8 cellular contexts compared by ENCODE assay signal in the genomic region with DNA sequence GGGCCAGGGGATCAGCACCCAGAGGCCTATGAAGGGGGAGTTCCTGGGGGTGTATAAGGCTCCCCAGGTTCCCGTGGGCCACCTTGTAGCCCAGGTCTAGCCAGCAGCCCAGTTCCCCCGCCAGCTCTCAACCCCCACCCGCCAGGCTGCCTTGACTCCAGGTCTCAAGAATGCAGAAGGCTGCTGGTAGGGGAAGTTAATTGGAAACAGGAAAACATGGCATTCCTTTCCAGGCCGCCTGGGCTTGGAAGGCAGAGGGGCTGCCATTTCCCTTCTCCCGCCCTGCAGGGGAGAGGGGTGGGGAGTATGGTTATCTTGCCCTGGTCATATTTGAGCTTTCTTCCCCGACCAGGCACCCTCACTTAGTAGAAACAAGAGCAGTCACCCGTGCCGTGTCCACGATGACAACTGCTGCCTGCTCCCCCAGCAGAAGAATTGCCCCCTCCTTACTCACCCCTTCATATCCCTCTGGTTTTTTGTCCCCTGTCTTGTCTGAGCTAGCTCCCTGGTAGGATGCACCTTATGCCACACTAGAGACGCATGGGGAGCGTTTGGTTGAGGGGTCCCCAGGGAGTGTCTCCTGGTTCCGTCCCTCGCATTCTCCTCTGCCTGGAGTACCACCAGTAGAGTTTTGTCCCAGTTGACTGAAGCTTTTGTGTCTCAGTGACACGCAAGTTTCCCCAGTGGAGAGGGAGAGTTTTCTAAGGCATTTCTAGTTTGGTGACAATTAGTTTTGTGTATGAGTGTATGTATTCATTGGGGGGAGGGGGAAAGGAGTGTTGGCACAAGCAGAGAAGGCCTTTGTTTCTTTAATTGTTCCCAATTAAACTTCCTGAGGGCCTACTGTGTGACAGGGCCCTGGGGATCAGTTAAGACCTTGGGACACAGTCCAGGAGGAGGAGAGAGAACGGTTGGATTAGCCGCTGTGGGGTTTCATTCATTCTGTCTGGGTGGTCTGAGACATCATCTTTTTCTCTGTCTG. TPM values are rescaled to one million over a fixed set of nuclear protein-coding genes. Genes with fewer than 3 reads are reported as not detected.
A peak's percentile ranks its signal among the peaks of the same experiment; 100 is the strongest.
DNase-seq lines count a peak whose midpoint lies in the region; ATAC-seq and TF ChIP-seq lines count a peak whose summit lies in the region.

No MANE protein-coding gene starts in this region.

- H3K4me3 ChIP-seq in astrocyte of the spinal cord (ENCODE audit: low read depth, low read length), result no peak overlapping the region

- in situ Hi-C loops in astrocyte of the spinal cord (cut with HindIII; ENCODE audit: low sequenced_read_pairs), result no loop called here

- ATAC-seq in HG03135 (IDR thresholded peaks at IDR 0.05; ENCODE audit: unreplicated experiment) (no peak), HG02571 (IDR thresholded peaks at IDR 0.05; ENCODE audit: unreplicated experiment) (no peak)

- H3K4me3 Mint-ChIP-seq in activated T-cell treated with anti-CD3 and anti-CD28 coated beads, Interleukin-2, amount 50 U/mL, for 24 hours, result no peak overlapping the region
- no peak overlapping the region for H3K4me3 Mint-ChIP-seq in immature natural killer cell

- peak overlapping the region; percentile 96 for H3K27ac ChIP-seq in temporal lobe (ENCODE audit: low read depth, low read length)

- peaks cover 47% of the 10 kb centered on the region for H3K4me1 Mint-ChIP-seq in activated T-cell treated with anti-CD3 and anti-CD28 coated beads, Interleukin-2, amount 50 U/mL, for 24 hours (ENCODE audit: low read depth)
- peaks cover 37 to 62% of the 10 kb centered on the region in 2 donors for H3K4me1 Mint-ChIP-seq in immature natural killer cell

- no peaks in the 10 kb centered on the region for H3K9me3 Mint-ChIP-seq in activated T-cell treated with anti-CD3 and anti-CD28 coated beads, Interleukin-2, amount 50 U/mL, for 24 hours
- H3K9me3 Mint-ChIP-seq in immature natural killer cell, result no peaks in the 10 kb centered on the region

- no peak for TF ChIP-seq CTCF in astrocyte of the spinal cord (IDR thresholded peaks at IDR 0.05; ENCODE audit: low read depth, low read length)

- H3K27me3 Mint-ChIP-seq in activated T-cell treated with anti-CD3 and anti-CD28 coated beads, Interleukin-2, amount 50 U/mL, for 24 hours, result no peaks in the 10 kb centered on the region
- peaks cover under 1 to 8% (median 3%) of the 10 kb centered on the region in 3 donors for H3K27me3 Mint-ChIP-seq in immature natural killer cell (ENCODE audit: low read depth in 3 of 3)

- peaks cover 16% of the 10 kb centered on the region for H3K36me3 Mint-ChIP-seq in activated T-cell treated with anti-CD3 and anti-CD28 coated beads, Interleukin-2, amount 50 U/mL, for 24 hours (ENCODE audit: low read depth)
- no peaks in the 10 kb centered on the region for H3K36me3 Mint-ChIP-seq in immature natural killer cell

- H3K27ac Mint-ChIP-seq in activated T-cell treated with anti-CD3 and anti-CD28 coated beads, Interleukin-2, amount 50 U/mL, for 24 hours, result peak overlapping the region; percentile 73
- H3K27ac Mint-ChIP-seq in immature natural killer cell, result peak overlapping the region in 5 of 6 donors; percentile 17 to 67 (median 31)

- no peak for DNase-seq in activated T-cell treated with anti-CD3 and anti-CD28 coated beads, Interleukin-2, amount 50 U/mL, for 24 hours
- no peak for DNase-seq in activated T-cell treated with anti-CD3 and anti-CD28 coated beads, Interleukin-2, amount 50 U/mL, for 48 hours
- DNase-seq in astrocyte of the spinal cord (ENCODE audit: low read depth, low spot score), result peak; percentile 78
- DNase-seq in immature natural killer cell, result no peak
- DNase-seq in HPDE6-E6E7 (ENCODE audit: extremely low spot score), result no peak

RNA-seq across cellular contexts. Expression of gene BICRA, which starts 4.5 kb away (rescaled TPM):
- polyA plus RNA-seq in immature natural killer cell, result 1 to 10 TPM in 1 of 3 donors, under 1 TPM in 1, not detected in 1; 0.36 to 1.9 TPM
- 3.7 TPM for total RNA-seq in temporal lobe

RNA-seq across cellular contexts. Expression of gene ZNF541, which starts 40.5 kb away (rescaled TPM):
- not detected for polyA plus RNA-seq in immature natural killer cell
- total RNA-seq in temporal lobe, result under 0.01 TPM
